ENCODE assay signal across 8 cellular contexts in genomic region chr17:1186923-1187771, GRCh38. TPM values are rescaled to one million over a fixed set of nuclear protein-coding genes. Genes with fewer than 3 reads are reported as not detected.
DNase-seq lines count a peak whose midpoint lies in the region; ATAC-seq, FAIRE-seq and TF ChIP-seq lines count a peak whose summit lies in the region.

No MANE protein-coding gene starts in this region.

- peaks cover 2% of the 10 kb centered on the region for H3K36me3 Mint-ChIP-seq in central memory CD8-positive, alpha-beta T cell (ENCODE audit: insufficient read depth)

- DNase-seq in NCI-H1092 treated with DMSO at 0.1 percent for 48 hours (lab: John Stamatoyannopoulos, UW) = peak; percentile 13
- DNase-seq in NCI-H1092 (lab: John Stamatoyannopoulos, UW) = no peak
- peak; percentile 75 for DNase-seq in NCI-H1694 treated with DMSO at 0.1 percent for 48 hours (lab: John Stamatoyannopoulos, UW)
- DNase-seq in activated CD4-positive, CD25-positive, alpha-beta regulatory T cell treated with anti-CD3 and anti-CD28 coated beads, Interleukin-2, amount 50 U/mL, for 16 hours (ENCODE audit: low read depth, low spot score) = peak; percentile 37
- DNase-seq in central memory CD8-positive, alpha-beta T cell (ENCODE audit: low spot score in 2 of 2) = peak; percentile 53 to 68
- DNase-seq in keratinocyte (ENCODE audit: low read depth, low spot score) = peak; percentile 44
- peak; percentile 82 for DNase-seq in stimulated activated CD4-positive, alpha-beta T cell treated with anti-CD3 and anti-CD28 coated beads, Interleukin-15, amount 100 ng/mL, for 24 hours

- no peak overlapping the region for H3K4me2 ChIP-seq in keratinocyte (ENCODE audit: control insufficient read depth, extremely low read depth, insufficient read depth, low read depth, low read length)

- H3K27ac Mint-ChIP-seq in central memory CD8-positive, alpha-beta T cell (ENCODE audit: low read depth) = no peak overlapping the region

- no peak overlapping the region for H3K27ac ChIP-seq in keratinocyte (ENCODE audit: control insufficient read depth, insufficient read depth, low read length)

- dilution Hi-C loops in keratinocyte (cut with MboI; ENCODE audit: extremely low pct_ligation_motif_present, low sequenced_read_pairs) = no loop called here

- no peaks in the 10 kb centered on the region for H3K9me3 ChIP-seq in keratinocyte (ENCODE audit: control insufficient read depth, low read depth, low read length)

- no peaks in the 10 kb centered on the region for H4K20me1 ChIP-seq in keratinocyte (ENCODE audit: control insufficient read depth, extremely low read depth, insufficient read depth, low read length)

- no peak overlapping the region for H3K4me3 Mint-ChIP-seq in central memory CD8-positive, alpha-beta T cell

- no peak overlapping the region for H2AFZ ChIP-seq in keratinocyte (ENCODE audit: control insufficient read depth, low read length)

- TF ChIP-seq CTCF in keratinocyte (optimal IDR thresholded peaks at IDR 0.05 in 1 of 3, IDR thresholded peaks at IDR 0.05 in 1 of 3, conservative IDR thresholded peaks at IDR 0.05 in 1 of 3; ENCODE audit: extremely low read depth in 1 of 3, insufficient read depth in 2 of 3, low read length in 3 of 3) = peak; percentile 92 to 100 (median 92)

- H3K27me3 ChIP-seq in keratinocyte (ENCODE audit: control insufficient read depth, extremely low read depth, insufficient read depth, low read length) = peaks cover 28% of the 10 kb centered on the region

- peaks cover 5% of the 10 kb centered on the region for H3K4me1 Mint-ChIP-seq in central memory CD8-positive, alpha-beta T cell

- peak; percentile 84 for FAIRE-seq in keratinocyte (lab: Jason Lieb, UNC)

- H3K9me1 ChIP-seq in keratinocyte (ENCODE audit: control insufficient read depth, extremely low read depth, insufficient read depth, low read length) = no peaks in the 10 kb centered on the region

- H3K9me3 Mint-ChIP-seq in central memory CD8-positive, alpha-beta T cell = no peaks in the 10 kb centered on the region

- H3K79me2 ChIP-seq in keratinocyte (ENCODE audit: control insufficient read depth, insufficient read depth, low read length) = no peaks in the 10 kb centered on the region

- no peak overlapping the region for H3K9ac ChIP-seq in keratinocyte (ENCODE audit: control insufficient read depth, extremely low read depth, insufficient read depth, low read length)

- H3K36me3 ChIP-seq in keratinocyte (ENCODE audit: control insufficient read depth in 2 of 2, extremely low read depth in 1 of 2, insufficient read depth in 2 of 2, low read length in 2 of 2) = no peaks in the 10 kb centered on the region

- peak; percentile 87 for ATAC-seq in central memory CD8-positive, alpha-beta T cell (replicated peaks; ENCODE audit: extremely low read depth, poor library complexity, severe bottlenecking)
- no peak for ATAC-seq in HG02571 (IDR thresholded peaks at IDR 0.05; ENCODE audit: unreplicated experiment)

- H3K4me3 ChIP-seq in keratinocyte (ENCODE audit: control insufficient read depth in 2 of 3, extremely low read depth in 1 of 3, insufficient read depth in 2 of 3, low read depth in 1 of 3, low read length in 3 of 3) = no peak overlapping the region

- no peaks in the 10 kb centered on the region for H3K27me3 Mint-ChIP-seq in central memory CD8-positive, alpha-beta T cell

- H3K4me1 ChIP-seq in keratinocyte (ENCODE audit: control insufficient read depth, extremely low read depth, insufficient read depth, low read length) = peaks cover 14% of the 10 kb centered on the region

RNA-seq across cellular contexts. Expression of gene ABR, which starts 7.4 kb away (rescaled TPM):
- polyA plus RNA-seq in keratinocyte = 16.9 to 43.7 TPM (median 17.3 TPM) in 3 replicates
- 16.3 TPM for polyA plus RNA-seq in keratinocyte (2011; ENCODE audit: low read depth)
- polyA plus RNA-seq in keratinocyte (2011; cell fraction: cytosol; rRNA removed) = 24.9 and 35.9 TPM in 2 replicates
- polyA plus RNA-seq in keratinocyte (2011; cell fraction: nucleus; rRNA removed) = 28.1 and 37.4 TPM in 2 replicates
- 15.1 and 34.4 TPM in 2 replicates for polyA plus RNA-seq in keratinocyte (2012; ENCODE audit: low replicate concordance)
- polyA minus RNA-seq in keratinocyte = 32.5 to 192 TPM (median 43.7 TPM) in 3 replicates
- polyA minus RNA-seq in keratinocyte (2011; cell fraction: cytosol; rRNA and poly(A)+ RNA removed) = 52.9 TPM
- polyA minus RNA-seq in keratinocyte (2011; cell fraction: nucleus; rRNA and poly(A)+ RNA removed) = 18.8 and 24.6 TPM in 2 replicates
